ENCODE assay signal across 25 cellular contexts in genomic region chrX:130204647-130205046, GRCh38. TPM values are rescaled to one million over a fixed set of nuclear protein-coding genes. Genes with fewer than 3 reads are reported as not detected.
"Had no signal": no experiment of that assay in that cellular context is flagged by ENCODE, and none has a peak within 500 bp of the region (broad histone marks: within the 10 kb centered on the region; RNA-seq: fewer than 3 reads in every experiment).

No MANE protein-coding gene starts in this region.

- H3K9ac ChIP-seq: parathyroid adenoma had no signal

- H3K36me3 ChIP-seq: neutrophil, thoracic aorta, thyroid gland, tibial nerve, vagina had no signal

- H3K27me3 ChIP-seq: neutrophil, stomach, thyroid gland, tibial nerve, upper lobe of left lung, vagina had no signal

- H2AFZ ChIP-seq: parathyroid adenoma had no signal

- H3K9me3 ChIP-seq: neutrophil, psoas muscle, stomach, thoracic aorta, thyroid gland, tibial nerve, upper lobe of left lung, vagina had no signal

- H3K27ac ChIP-seq: neutrophil, parathyroid adenoma, psoas muscle, skin epidermis, stomach, thoracic aorta, thyroid gland, tibial nerve, upper lobe of left lung, vagina had no signal

- DNase-seq: naive thymus-derived CD8-positive, alpha-beta T cell; nephron progenitor cell; nucleus accumbens; posterior cingulate gyrus; psoas muscle; right cardiac atrium; stimulated activated CD4-positive, alpha-beta T cell treated with anti-CD3 and anti-CD28 coated beads, Interleukin-15, amount 100 ng/mL, for 24 hours; stimulated activated CD4-positive, alpha-beta T cell treated with anti-CD3 and anti-CD28 coated beads, Interleukin-2, amount 100 ng/mL, for 24 hours; stimulated activated CD4-positive, alpha-beta T cell treated with anti-CD3 and anti-CD28 coated beads, Interleukin-2, amount 100 ng/mL, for 48 hours; stimulated activated CD4-positive, alpha-beta T cell treated with anti-CD3 and anti-CD28 coated beads, Interleukin-4, amount 100 ng/mL, for 24 hours; stimulated activated naive B cell treated with anti-CD40 and anti-IgM and Interleukin-4, amounts not matched to agents 10 μg/mL and 1 μg/mL and 100 μg/mL, for 72 hours; stimulated activated naive CD4-positive, alpha-beta T cell treated with Interleukin-2 at 50 U/mL for 16 hours; stomach; thyroid gland; upper lobe of left lung had no signal

- FAIRE-seq: urothelium cell line had no signal

- H3K4me3 ChIP-seq: psoas muscle, skin epidermis, stomach, thoracic aorta, thyroid gland, tibial nerve, upper lobe of left lung, vagina had no signal

- H3K4me1 ChIP-seq: parathyroid adenoma, psoas muscle, stomach, thyroid gland, tibial nerve, upper lobe of left lung, vagina had no signal

- ATAC-seq: naive thymus-derived CD8-positive, alpha-beta T cell; natural killer cell treated with Interleukin-12 subunit alpha and Interleukin-12 subunit beta and Interleukin-15 and Interleukin-18, amount 100 ng/mL, for 72 hours; psoas muscle; right cardiac atrium; sciatic nerve; stimulated activated effector memory CD8-positive, alpha-beta T cell treated with anti-CD3 and anti-CD28 coated beads, Interleukin-12 subunit alpha, Interleukin-12 subunit beta, amount 100 ng/mL, for 72 hours; stimulated activated naive B cell treated with anti-CD40 and anti-IgM and Interleukin-4, amounts not matched to agents 10 μg/mL and 1 μg/mL and 100 μg/mL, for 72 hours had no signal

- H3K79me2 ChIP-seq: parathyroid adenoma had no signal

RNA-seq across cellular contexts. Expression of gene RAB33A, which starts 32.9 kb away (rescaled TPM):
- total RNA-seq: sciatic nerve, thoracic aorta had no signal
